ENCODE assay signal across 26 cellular contexts in the genomic region with DNA sequence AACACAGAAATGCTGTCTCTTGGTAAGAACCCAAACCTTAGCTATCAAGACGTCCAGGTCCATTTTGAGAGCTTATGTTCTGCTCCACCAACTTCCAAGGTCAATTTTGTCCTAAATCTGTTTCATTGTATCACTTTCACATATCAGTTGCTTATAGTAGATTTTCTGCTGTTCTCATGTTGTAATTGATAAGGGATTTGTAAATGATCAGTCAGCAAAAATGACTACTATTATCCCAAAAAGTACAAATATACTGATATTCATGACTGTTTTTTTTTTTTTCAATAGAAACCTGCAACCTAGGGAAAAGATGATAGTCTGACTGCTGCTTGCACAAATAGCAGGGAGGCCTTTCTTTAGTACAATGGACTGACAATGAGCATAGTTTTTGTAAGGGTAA.
"Had no signal": no experiment of that assay in that cellular context is flagged by ENCODE, and none has a peak within 500 bp of the region (broad histone marks: within the 10 kb centered on the region; RNA-seq: fewer than 3 reads in every experiment).

No MANE protein-coding gene starts in this region.

- H3K36me3 ChIP-seq: colonic mucosa, gastrocnemius medialis, heart left ventricle had no signal

- H3K27ac ChIP-seq: colonic mucosa, coronary artery, dorsolateral prefrontal cortex, epithelial cell of prostate, esophagus muscularis mucosa, esophagus squamous epithelium, foreskin keratinocyte, gastrocnemius medialis, gastroesophageal sphincter, heart left ventricle, heart right ventricle, hepatocyte had no signal

- H3K9me3 ChIP-seq: colonic mucosa, esophagus muscularis mucosa, esophagus squamous epithelium, gastrocnemius medialis, gastroesophageal sphincter, heart left ventricle, heart right ventricle had no signal

- ATAC-seq: effector memory CD8-positive, alpha-beta T cell; esophagus mucosa; foreskin keratinocyte; gastrocnemius medialis; gastroesophageal sphincter; heart left ventricle; heart right ventricle had no signal

- DNase-seq: colonic mucosa; cortex of kidney; dermis blood vessel endothelial cell; dorsolateral prefrontal cortex; effector CD4-positive, alpha-beta T cell; effector CD8-positive, alpha-beta T cell; effector memory CD4-positive, alpha-beta T cell; effector memory CD8-positive, alpha-beta T cell; endodermal cell; erythroblast; esophagus squamous epithelium; foreskin fibroblast; foreskin keratinocyte; foreskin melanocyte; gastrocnemius medialis; glutamatergic neuron; head of caudate nucleus; heart left ventricle; heart right ventricle had no signal

- H3K4me1 ChIP-seq: colonic mucosa, esophagus muscularis mucosa, esophagus squamous epithelium, foreskin keratinocyte, gastrocnemius medialis, gastroesophageal sphincter, heart left ventricle, heart right ventricle had no signal

- FAIRE-seq: endothelial cell of umbilical vein had no signal

- H2AFZ ChIP-seq: hepatocyte had no signal

- H3K79me2 ChIP-seq: hepatocyte had no signal

- H3K4me2 ChIP-seq: hepatocyte had no signal

- H3K4me3 ChIP-seq: colonic mucosa, coronary artery, dorsolateral prefrontal cortex, esophagus muscularis mucosa, esophagus squamous epithelium, gastrocnemius medialis, gastroesophageal sphincter, heart left ventricle, heart right ventricle, hepatocyte had no signal

- H3K27me3 ChIP-seq: colonic mucosa, dorsolateral prefrontal cortex, esophagus muscularis mucosa, esophagus squamous epithelium, gastrocnemius medialis, gastroesophageal sphincter, heart left ventricle, heart right ventricle, hepatocyte had no signal
